ENCODE assay signal across 27 cellular contexts in genomic region chr19:33251076-33251475, GRCh38. TPM values are rescaled to one million over a fixed set of nuclear protein-coding genes. Genes with fewer than 3 reads are reported as not detected.
"Had no signal": no experiment of that assay in that cellular context is flagged by ENCODE, and none has a peak within 500 bp of the region (broad histone marks: within the 10 kb centered on the region; RNA-seq: fewer than 3 reads in every experiment).

No MANE protein-coding gene starts in this region.

- H3K4me3 Mint-ChIP-seq: activated CD4-positive, alpha-beta memory T cell treated with anti-CD3 and anti-CD28 coated beads for 36 hours; activated CD4-positive, alpha-beta T cell treated with anti-CD3 and anti-CD28 coated beads, Interleukin-2, amount 10 ng/mL, durations not matched to agents 7 days and 5 days; activated naive CD8-positive, alpha-beta T cell treated with anti-CD3 and anti-CD28 coated beads, Interleukin-2, amount 50 U/mL, for 24 hours; activated T-cell treated with anti-CD3 and anti-CD28 coated beads, Interleukin-2, amount 50 U/mL, for 4 hours had no signal

- H3K4me1 Mint-ChIP-seq: activated CD4-positive, alpha-beta T cell treated with anti-CD3 and anti-CD28 coated beads, Interleukin-2, amount 10 ng/mL, durations not matched to agents 7 days and 5 days; activated naive CD8-positive, alpha-beta T cell treated with anti-CD3 and anti-CD28 coated beads, Interleukin-2, amount 50 U/mL, for 24 hours had no signal

- H3K27ac Mint-ChIP-seq: activated CD4-positive, alpha-beta memory T cell treated with anti-CD3 and anti-CD28 coated beads for 36 hours; activated CD4-positive, alpha-beta T cell treated with anti-CD3 and anti-CD28 coated beads, Interleukin-2, amount 10 ng/mL, durations not matched to agents 7 days and 5 days; activated naive CD4-positive, alpha-beta T cell treated with anti-CD3 and anti-CD28 coated beads, Interleukin-2, amount 50 U/mL, for 72 hours; activated naive CD8-positive, alpha-beta T cell treated with anti-CD3 and anti-CD28 coated beads, Interleukin-2, amount 50 U/mL, for 24 hours had no signal

- H3K9me3 ChIP-seq: body of pancreas had no signal

- H3K4me3 ChIP-seq: ascending aorta, body of pancreas, Peyer's patch had no signal

- H3K9me3 Mint-ChIP-seq: activated CD4-positive, alpha-beta T cell treated with anti-CD3 and anti-CD28 coated beads, Interleukin-2, amount 10 ng/mL, durations not matched to agents 7 days and 5 days; activated naive CD4-positive, alpha-beta T cell treated with anti-CD3 and anti-CD28 coated beads, Interleukin-2, amount 50 U/mL, for 72 hours; activated naive CD8-positive, alpha-beta T cell treated with anti-CD3 and anti-CD28 coated beads, Interleukin-2, amount 50 U/mL, for 24 hours; activated T-cell treated with anti-CD3 and anti-CD28 coated beads, Interleukin-2, amount 50 U/mL, for 4 hours had no signal

- H3K27ac ChIP-seq: ascending aorta, body of pancreas, Peyer's patch, RWPE1, VCaP had no signal

- ATAC-seq: activated naive CD4-positive, alpha-beta T cell treated with anti-CD3 and anti-CD28 coated beads, Interleukin-2, amount 50 U/mL, for 72 hours; activated naive CD8-positive, alpha-beta T cell treated with anti-CD3 and anti-CD28 coated beads, Interleukin-2, amount 50 U/mL, for 24 hours; activated T-cell treated with anti-CD3 and anti-CD28 coated beads, Interleukin-2, amount 50 U/mL, for 4 hours; body of pancreas had no signal

- H3K27me3 ChIP-seq: ascending aorta, body of pancreas, Peyer's patch had no signal

- H3K4me1 ChIP-seq: ascending aorta, body of pancreas, Peyer's patch had no signal

- DNase-seq: activated CD4-positive, alpha-beta memory T cell treated with anti-CD3 and anti-CD28 coated beads for 36 hours; activated CD4-positive, alpha-beta T cell treated with anti-CD3 and anti-CD28 coated beads, Interleukin-2, amount 10 ng/mL, durations not matched to agents 7 days and 5 days; activated CD4-positive, CD25-positive, alpha-beta regulatory T cell; activated CD8-positive, alpha-beta memory T cell treated with anti-CD3 and anti-CD28 coated beads for 24 hours; activated effector memory CD4-positive, alpha-beta T cell treated with anti-CD3 and anti-CD28 coated beads, Interleukin-2, amount 50 U/mL, for 16 hours; activated naive CD4-positive, alpha-beta T cell treated with Interleukin-2 at 50 U/mL for 16 hours; activated naive CD8-positive, alpha-beta T cell treated with anti-CD3 and anti-CD28 coated beads, Interleukin-2, amount 50 U/mL, for 24 hours; activated T-cell treated with anti-CD3 and anti-CD28 coated beads, Interleukin-2, amount 50 U/mL, for 4 hours; amniotic stem cell; body of pancreas; central memory CD4-positive, alpha-beta T cell; Kasumi-1; NCI-H1105 treated with DMSO at 0.1 percent for 48 hours; NCI-H1436 treated with DMSO at 0.1 percent for 48 hours; NCI-H187 treated with DMSO at 0.1 percent for 48 hours; NCI-H2081 treated with DMSO at 0.1 percent for 48 hours; NCI-H446; NCI-H524; Peyer's patch; SIG-M5; T-helper 1 cell had no signal

- H3K36me3 Mint-ChIP-seq: activated CD4-positive, alpha-beta memory T cell treated with anti-CD3 and anti-CD28 coated beads for 36 hours; activated naive CD4-positive, alpha-beta T cell treated with anti-CD3 and anti-CD28 coated beads, Interleukin-2, amount 50 U/mL, for 72 hours had no signal

- H3K27me3 Mint-ChIP-seq: activated CD4-positive, alpha-beta T cell treated with anti-CD3 and anti-CD28 coated beads, Interleukin-2, amount 10 ng/mL, durations not matched to agents 7 days and 5 days; activated naive CD8-positive, alpha-beta T cell treated with anti-CD3 and anti-CD28 coated beads, Interleukin-2, amount 50 U/mL, for 24 hours had no signal

- H3K36me3 ChIP-seq: ascending aorta, Peyer's patch had no signal

RNA-seq across cellular contexts. Expression of gene SLC7A10, which starts 25.4 kb away (rescaled TPM):
- total RNA-seq: activated CD4-positive, alpha-beta memory T cell treated with anti-CD3 and anti-CD28 coated beads for 36 hours; activated CD4-positive, alpha-beta T cell treated with anti-CD3 and anti-CD28 coated beads, Interleukin-2, amount 10 ng/mL, durations not matched to agents 7 days and 5 days; activated naive CD4-positive, alpha-beta T cell treated with anti-CD3 and anti-CD28 coated beads, Interleukin-2, amount 50 U/mL, for 72 hours; activated T-cell treated with anti-CD3 and anti-CD28 coated beads, Interleukin-2, amount 50 U/mL, for 4 hours; ascending aorta; bronchial epithelial cell; Peyer's patch; T-helper 2 cell treated with Interferon-gamma antibody and Interleukin-4, amounts not matched to agents 100 ng/mL and 5 ng/mL, for 36 hours had no signal
